ENCODE assay signal across 11 cellular contexts in the genomic region with DNA sequence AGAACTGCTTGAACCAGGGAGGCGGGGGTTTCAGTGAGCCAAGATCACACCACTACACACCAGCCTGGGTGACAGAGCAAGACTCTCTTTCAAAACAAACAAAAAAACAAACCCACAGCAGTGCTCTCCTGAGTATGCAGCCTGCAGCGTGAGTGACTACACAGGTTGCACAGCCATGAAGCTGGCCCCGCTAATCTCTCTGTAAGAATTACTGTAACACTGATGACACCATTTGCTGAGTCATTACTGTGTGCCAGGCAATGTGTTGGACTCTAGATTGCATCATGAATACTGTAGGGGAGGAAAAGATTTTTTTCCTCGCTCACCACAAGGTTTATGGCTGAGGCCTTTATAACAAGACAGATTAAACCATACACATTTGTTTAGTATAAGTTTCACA.
DNase-seq lines count a peak whose midpoint lies in the region; ATAC-seq lines count a peak whose summit lies in the region.
"Had no signal": no experiment of that assay in that cellular context is flagged by ENCODE, and none has a peak within 500 bp of the region (broad histone marks: within the 10 kb centered on the region; RNA-seq: fewer than 3 reads in every experiment).

No MANE protein-coding gene starts in this region.

- peaks cover 0 to 3% of the 10 kb centered on the region in 2 donors for H3K27me3 Mint-ChIP-seq in stimulated activated naive B cell treated with anti-CD40 and anti-IgM and Interleukin-4, amounts not matched to agents 10 μg/mL and 1 μg/mL and 100 μg/mL, for 72 hours

- peaks cover 0 to 2% of the 10 kb centered on the region in 2 donors for H3K4me1 Mint-ChIP-seq in stimulated activated naive B cell treated with anti-CD40 and anti-IgM and Interleukin-4, amounts not matched to agents 10 μg/mL and 1 μg/mL and 100 μg/mL, for 72 hours

- H3K36me3 Mint-ChIP-seq in stimulated activated naive B cell treated with anti-CD40 and anti-IgM and Interleukin-4, amounts not matched to agents 10 μg/mL and 1 μg/mL and 100 μg/mL, for 72 hours: no peaks in the 10 kb centered on the region

- DNase-seq in stimulated activated CD4-positive, alpha-beta T cell treated with anti-CD3 and anti-CD28 coated beads, Interleukin-1b, Interleukin-23, amount 100 ng/mL, for 48 hours: peak; percentile 21
- no peak for DNase-seq in stimulated activated CD4-positive, alpha-beta T cell treated with anti-CD3 and anti-CD28 coated beads, Interleukin-2, amount 100 ng/mL, for 24 hours
- DNase-seq in OCI-M1 (lab: John Stamatoyannopoulos, UW): peak; percentile 74
- DNase-seq in stimulated activated naive B cell treated with anti-CD40 and anti-IgM and Interleukin-4, amounts not matched to agents 10 μg/mL and 1 μg/mL and 100 μg/mL, for 72 hours: no peak
- DNase-seq: GDM1, KG1, posterior cingulate gyrus had no signal

- ATAC-seq in esophagus mucosa (peak; percentile 99), HG02623 (IDR thresholded peaks at IDR 0.05; ENCODE audit: unreplicated experiment) (no peak), HG02938 (IDR thresholded peaks at IDR 0.05; ENCODE audit: unreplicated experiment) (no peak), GM18519 (IDR thresholded peaks at IDR 0.05; ENCODE audit: low FRiP score, unreplicated experiment) (no peak)
- no peak for ATAC-seq in stimulated activated naive B cell treated with anti-CD40 and anti-IgM and Interleukin-4, amounts not matched to agents 10 μg/mL and 1 μg/mL and 100 μg/mL, for 72 hours (replicated peaks)

- no peak overlapping the region for H3K4me3 Mint-ChIP-seq in stimulated activated naive B cell treated with anti-CD40 and anti-IgM and Interleukin-4, amounts not matched to agents 10 μg/mL and 1 μg/mL and 100 μg/mL, for 72 hours

- no peaks in the 10 kb centered on the region for H3K9me3 Mint-ChIP-seq in stimulated activated naive B cell treated with anti-CD40 and anti-IgM and Interleukin-4, amounts not matched to agents 10 μg/mL and 1 μg/mL and 100 μg/mL, for 72 hours

- no peak overlapping the region for H3K27ac Mint-ChIP-seq in stimulated activated naive B cell treated with anti-CD40 and anti-IgM and Interleukin-4, amounts not matched to agents 10 μg/mL and 1 μg/mL and 100 μg/mL, for 72 hours

Comparison
In these comparisons a context has a peak if more than half of its experiments do, and no peak if none do; other contexts are left out.
1. DNase-seq: peak in stimulated activated CD4-positive, alpha-beta T cell treated with anti-CD3 and anti-CD28 coated beads, Interleukin-1b, Interleukin-23, amount 100 ng/mL, for 48 hours (single experiment) and OCI-M1 (single experiment); none in stimulated activated CD4-positive, alpha-beta T cell treated with anti-CD3 and anti-CD28 coated beads, Interleukin-2, amount 100 ng/mL, for 24 hours (0 of 2) and stimulated activated naive B cell treated with anti-CD40 and anti-IgM and Interleukin-4, amounts not matched to agents 10 μg/mL and 1 μg/mL and 100 μg/mL, for 72 hours (single experiment).